2 cellular contexts compared by ENCODE assay signal in the genomic region with DNA sequence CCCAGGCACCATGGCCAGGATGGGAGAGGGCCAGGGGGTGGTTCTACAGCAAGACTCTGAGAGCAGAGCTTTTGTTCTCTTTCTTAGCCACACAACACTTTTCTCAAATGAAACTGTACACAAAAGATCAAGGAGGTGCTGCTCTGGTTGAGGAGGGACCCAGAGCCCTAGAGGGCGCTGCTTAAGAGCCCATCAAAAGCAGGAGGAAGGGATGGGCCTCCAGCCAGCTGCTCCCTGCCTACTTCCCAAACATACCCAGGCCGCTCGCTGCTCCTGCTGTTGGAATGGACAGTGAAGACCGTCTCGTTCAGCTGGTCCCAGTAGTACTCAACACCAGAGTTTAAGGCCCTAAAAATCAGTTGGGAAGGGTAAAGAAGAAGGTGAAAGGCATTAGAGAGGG.
TF ChIP-seq lines count a peak whose summit lies in the region.

No MANE protein-coding gene starts in this region.

TF ChIP-seq in IMR-90, 13 proteins besides CTCF, POLR2A, EP300 and RAD21 (continued from another document):
- no peak for TF ChIP-seq CHD1 (IDR thresholded peaks at IDR 0.05; ENCODE audit: low read depth, low read length)
- TF ChIP-seq, protein P1, sequence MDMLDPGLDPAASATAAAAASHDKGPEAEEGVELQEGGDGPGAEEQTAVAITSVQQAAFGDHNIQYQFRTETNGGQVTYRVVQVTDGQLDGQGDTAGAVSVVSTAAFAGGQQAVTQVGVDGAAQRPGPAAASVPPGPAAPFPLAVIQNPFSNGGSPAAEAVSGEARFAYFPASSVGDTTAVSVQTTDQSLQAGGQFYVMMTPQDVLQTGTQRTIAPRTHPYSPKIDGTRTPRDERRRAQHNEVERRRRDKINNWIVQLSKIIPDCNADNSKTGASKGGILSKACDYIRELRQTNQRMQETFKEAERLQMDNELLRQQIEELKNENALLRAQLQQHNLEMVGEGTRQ (IDR thresholded peaks at IDR 0.05; ENCODE audit: low read depth, low read length): no peak
- no peak for TF ChIP-seq FOS (IDR thresholded peaks at IDR 0.05; ENCODE audit: low read depth, low read length)
- TF ChIP-seq, protein P2, sequence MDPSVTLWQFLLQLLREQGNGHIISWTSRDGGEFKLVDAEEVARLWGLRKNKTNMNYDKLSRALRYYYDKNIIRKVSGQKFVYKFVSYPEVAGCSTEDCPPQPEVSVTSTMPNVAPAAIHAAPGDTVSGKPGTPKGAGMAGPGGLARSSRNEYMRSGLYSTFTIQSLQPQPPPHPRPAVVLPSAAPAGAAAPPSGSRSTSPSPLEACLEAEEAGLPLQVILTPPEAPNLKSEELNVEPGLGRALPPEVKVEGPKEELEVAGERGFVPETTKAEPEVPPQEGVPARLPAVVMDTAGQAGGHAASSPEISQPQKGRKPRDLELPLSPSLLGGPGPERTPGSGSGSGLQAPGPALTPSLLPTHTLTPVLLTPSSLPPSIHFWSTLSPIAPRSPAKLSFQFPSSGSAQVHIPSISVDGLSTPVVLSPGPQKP (IDR thresholded peaks at IDR 0.05; ENCODE audit: borderline replicate concordance, low read depth, low read length): no peak
- no peak for TF ChIP-seq MAFK (IDR thresholded peaks at IDR 0.05; ENCODE audit: low read depth, low read length)

TF ChIP-seq in WTC11, 78 proteins besides CTCF, POLR2A, EP300 and RAD21 (continued from another document):
- TF ChIP-seq, protein P3, sequence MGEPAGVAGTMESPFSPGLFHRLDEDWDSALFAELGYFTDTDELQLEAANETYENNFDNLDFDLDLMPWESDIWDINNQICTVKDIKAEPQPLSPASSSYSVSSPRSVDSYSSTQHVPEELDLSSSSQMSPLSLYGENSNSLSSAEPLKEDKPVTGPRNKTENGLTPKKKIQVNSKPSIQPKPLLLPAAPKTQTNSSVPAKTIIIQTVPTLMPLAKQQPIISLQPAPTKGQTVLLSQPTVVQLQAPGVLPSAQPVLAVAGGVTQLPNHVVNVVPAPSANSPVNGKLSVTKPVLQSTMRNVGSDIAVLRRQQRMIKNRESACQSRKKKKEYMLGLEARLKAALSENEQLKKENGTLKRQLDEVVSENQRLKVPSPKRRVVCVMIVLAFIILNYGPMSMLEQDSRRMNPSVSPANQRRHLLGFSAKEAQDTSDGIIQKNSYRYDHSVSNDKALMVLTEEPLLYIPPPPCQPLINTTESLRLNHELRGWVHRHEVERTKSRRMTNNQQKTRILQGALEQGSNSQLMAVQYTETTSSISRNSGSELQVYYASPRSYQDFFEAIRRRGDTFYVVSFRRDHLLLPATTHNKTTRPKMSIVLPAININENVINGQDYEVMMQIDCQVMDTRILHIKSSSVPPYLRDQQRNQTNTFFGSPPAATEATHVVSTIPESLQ (CRISPR knock-in tag; IDR thresholded peaks at IDR 0.05): no peak
- TF ChIP-seq, protein P4, sequence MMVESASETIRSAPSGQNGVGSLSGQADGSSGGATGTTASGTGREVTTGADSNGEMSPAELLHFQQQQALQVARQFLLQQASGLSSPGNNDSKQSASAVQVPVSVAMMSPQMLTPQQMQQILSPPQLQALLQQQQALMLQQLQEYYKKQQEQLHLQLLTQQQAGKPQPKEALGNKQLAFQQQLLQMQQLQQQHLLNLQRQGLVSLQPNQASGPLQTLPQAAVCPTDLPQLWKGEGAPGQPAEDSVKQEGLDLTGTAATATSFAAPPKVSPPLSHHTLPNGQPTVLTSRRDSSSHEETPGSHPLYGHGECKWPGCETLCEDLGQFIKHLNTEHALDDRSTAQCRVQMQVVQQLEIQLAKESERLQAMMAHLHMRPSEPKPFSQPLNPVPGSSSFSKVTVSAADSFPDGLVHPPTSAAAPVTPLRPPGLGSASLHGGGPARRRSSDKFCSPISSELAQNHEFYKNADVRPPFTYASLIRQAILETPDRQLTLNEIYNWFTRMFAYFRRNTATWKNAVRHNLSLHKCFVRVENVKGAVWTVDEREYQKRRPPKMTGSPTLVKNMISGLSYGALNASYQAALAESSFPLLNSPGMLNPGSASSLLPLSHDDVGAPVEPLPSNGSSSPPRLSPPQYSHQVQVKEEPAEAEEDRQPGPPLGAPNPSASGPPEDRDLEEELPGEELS (CRISPR knock-in tag; IDR thresholded peaks at IDR 0.05): no peak
- no peak for TF ChIP-seq FOXK1 (CRISPR knock-in tag; IDR thresholded peaks at IDR 0.05)
- TF ChIP-seq GRHL2 (CRISPR knock-in tag; IDR thresholded peaks at IDR 0.05; ENCODE audit: insufficient replicate concordance, severe bottlenecking): no peak
- no peak for TF ChIP-seq SP1 (CRISPR knock-in tag; conservative IDR thresholded peaks at IDR 0.05)
